ENCODE assay signal across 8 cellular contexts in genomic region chr12:47755655-47756562, GRCh38.
A peak's percentile ranks its signal among the peaks of the same experiment; 100 is the strongest.
DNase-seq lines count a peak whose midpoint lies in the region; ATAC-seq and TF ChIP-seq lines count a peak whose summit lies in the region.

No MANE protein-coding gene starts in this region.

- no peaks in the 10 kb centered on the region for H3K27me3 Mint-ChIP-seq in stimulated activated naive CD8-positive, alpha-beta T cell treated with anti-CD3 and anti-CD28 coated beads, Interleukin-15, amount 100 ng/mL, for 72 hours

- H3K27ac Mint-ChIP-seq in stimulated activated naive CD8-positive, alpha-beta T cell treated with anti-CD3 and anti-CD28 coated beads, Interleukin-15, amount 100 ng/mL, for 72 hours: peak overlapping the region; percentile 23 to 78

- H3K4me3 Mint-ChIP-seq in stimulated activated naive CD8-positive, alpha-beta T cell treated with anti-CD3 and anti-CD28 coated beads, Interleukin-15, amount 100 ng/mL, for 72 hours: peak overlapping the region; percentile 3 to 23

- H3K4me1 Mint-ChIP-seq in stimulated activated naive CD8-positive, alpha-beta T cell treated with anti-CD3 and anti-CD28 coated beads, Interleukin-15, amount 100 ng/mL, for 72 hours: peaks cover 63% of the 10 kb centered on the region

- ATAC-seq in GM19397 (IDR thresholded peaks at IDR 0.05; ENCODE audit: unreplicated experiment): peak; percentile 47
- ATAC-seq in HG03432 (IDR thresholded peaks at IDR 0.05; ENCODE audit: unreplicated experiment): peak; percentile 73
- ATAC-seq in stimulated activated naive CD8-positive, alpha-beta T cell treated with anti-CD3 and anti-CD28 coated beads, Interleukin-15, amount 100 ng/mL, for 72 hours: peak; percentile 61

- peak overlapping the region in 1 of 2 donors; percentile 90 for H3K27ac ChIP-seq in coronary artery

- peak; percentile 84 for DNase-seq in GM10266 (ENCODE audit: extremely low spot score)
- no peak for DNase-seq in coronary artery (ENCODE audit: low spot score)
- peak in 1 of 2 donors; percentile 32 for DNase-seq in stimulated activated naive CD8-positive, alpha-beta T cell treated with anti-CD3 and anti-CD28 coated beads, Interleukin-15, amount 100 ng/mL, for 72 hours
- no peak for DNase-seq in NCI-H187 (lab: John Stamatoyannopoulos, UW)
- no peak for DNase-seq in KG1 (lab: John Stamatoyannopoulos, UW)
- no peak for DNase-seq in foreskin fibroblast

- no peaks in the 10 kb centered on the region for H3K9me3 Mint-ChIP-seq in stimulated activated naive CD8-positive, alpha-beta T cell treated with anti-CD3 and anti-CD28 coated beads, Interleukin-15, amount 100 ng/mL, for 72 hours

- H3K4me3 ChIP-seq in coronary artery (peak overlapping the region; percentile 76), foreskin fibroblast (ENCODE audit: low read depth in 1 of 2, low read length in 2 of 2) (no peak overlapping the region)

- TF ChIP-seq CTCF in GM10266 (IDR thresholded peaks at IDR 0.05; ENCODE audit: control insufficient read depth, insufficient read depth, low read depth, missing control alignments): no peak
- no peak for TF ChIP-seq CTCF in coronary artery (IDR thresholded peaks at IDR 0.05)
- TF ChIP-seq CTCF in foreskin fibroblast (IDR thresholded peaks at IDR 0.05; ENCODE audit: low read depth, low read length): no peak
